ENCODE assay signal across 8 cellular contexts in genomic region chr12:51246254-51246853, GRCh38. TPM values are rescaled to one million over a fixed set of nuclear protein-coding genes. Genes with fewer than 3 reads are reported as not detected.
DNase-seq lines count a peak whose midpoint lies in the region; TF ChIP-seq lines count a peak whose summit lies in the region.

No MANE protein-coding gene starts in this region.

- H3K4me3 ChIP-seq in HEK293 (ENCODE audit: low read depth, low read length) (no peak overlapping the region), fibroblast of pulmonary artery (replicated peaks; ENCODE audit: low read depth, low read length) (no peak overlapping the region), skin epidermis (peak overlapping the region in 1 of 7 experiments; percentile 11), ascending aorta (no peak overlapping the region)

- POLR2A ChIA-PET in HEK293 (lab: Yijun Ruan, JAX), result no interaction called here

- no peaks in the 10 kb centered on the region for H3K27me3 ChIP-seq in ascending aorta

- CTCF ChIA-PET in HEK293 (lab: Yijun Ruan, JAX), result no interaction called here

- no peaks in the 10 kb centered on the region for H3K4me1 ChIP-seq in HEK293 (ENCODE audit: control insufficient read depth, insufficient read depth, low read length)
- peaks cover under 1 to 5% of the 10 kb centered on the region in 2 donors for H3K4me1 ChIP-seq in ascending aorta

- intact Hi-C loops in ascending aorta (cut with DNase I), result no loop called here

- H3K27ac ChIP-seq in HEK293 (ENCODE audit: extremely low read depth, low read depth, low read length) (no peak overlapping the region), skin epidermis (peak overlapping the region in 16 of 21 experiments; percentile 9 to 76 (median 53)), ascending aorta (peak overlapping the region in 1 of 2 donors; percentile 36)

- DNase-seq in AG20443 (ENCODE audit: low spot score) (peak; percentile 23), UCSD-AML1 (lab: John Stamatoyannopoulos, UW; ENCODE audit: unreplicated experiment) (peak; percentile 75), fibroblast of pulmonary artery (ENCODE audit: low read depth) (peak; percentile 85), ascending aorta (ENCODE audit: low spot score in 2 of 2) (no peak), amniotic stem cell (lab: John Stamatoyannopoulos, UW) (no peak), NCI-H774 (lab: John Stamatoyannopoulos, UW) (no peak)

- peak; percentile 64; the same call in 1 of the 2 replicates for TF ChIP-seq CTCF in HEK293 (tag by site-specific recombination; IDR thresholded peaks at IDR 0.05)
- peak; percentile 9 for TF ChIP-seq CTCF in fibroblast of pulmonary artery (IDR thresholded peaks at IDR 0.05; ENCODE audit: low read length, missing control alignments)
- TF ChIP-seq CTCF in ascending aorta (IDR thresholded peaks at IDR 0.05), result no peak

- H3K9me3 ChIP-seq in HEK293 (ENCODE audit: control insufficient read depth, insufficient read depth, low read depth, low read length) (no peaks in the 10 kb centered on the region), ascending aorta (no peaks in the 10 kb centered on the region)

- peaks cover 21 to 39% of the 10 kb centered on the region in 2 experiments for H3K36me3 ChIP-seq in HEK293 (ENCODE audit: control insufficient read depth in 2 of 2, insufficient read depth in 1 of 2, low read length in 2 of 2)
- H3K36me3 ChIP-seq in ascending aorta, result peaks cover 22 to 39% of the 10 kb centered on the region in 2 donors

TF ChIP-seq in HEK293, 187 proteins besides CTCF, POLR2A, EP300 and RAD21:
- no peak for TF ChIP-seq INSM2 (tag by site-specific recombination; IDR thresholded peaks at IDR 0.05)
- TF ChIP-seq ZFP37 (tag by site-specific recombination; IDR thresholded peaks at IDR 0.05), result no peak
- TF ChIP-seq ZBTB11 (tag by site-specific recombination; conservative IDR thresholded peaks at IDR 0.05; ENCODE audit: low read depth), result 0 out of 2 replicates have a peak, but pooled peaks have one; percentile 26
- TF ChIP-seq ZNF707 (tag by site-specific recombination; IDR thresholded peaks at IDR 0.05), result no peak
- TF ChIP-seq ZBTB17 (tag by site-specific recombination; IDR thresholded peaks at IDR 0.05), result 0 out of 2 replicates have a peak, but pooled peaks have one; percentile 15
- TF ChIP-seq ZNF366 (tag by site-specific recombination; conservative IDR thresholded peaks at IDR 0.05), result 0 out of 2 replicates have a peak, but pooled peaks have one; percentile 52
- TF ChIP-seq SALL2 (tag by site-specific recombination; IDR thresholded peaks at IDR 0.05; ENCODE audit: borderline replicate concordance), result no peak
- TF ChIP-seq ZNF223 (tag by site-specific recombination; IDR thresholded peaks at IDR 0.05), result no peak
- peak; percentile 54 for TF ChIP-seq SP7 (tag by site-specific recombination; IDR thresholded peaks at IDR 0.05)
- TF ChIP-seq ZNF48 (tag by site-specific recombination; IDR thresholded peaks at IDR 0.05), result no peak
- TF ChIP-seq, protein P1, sequence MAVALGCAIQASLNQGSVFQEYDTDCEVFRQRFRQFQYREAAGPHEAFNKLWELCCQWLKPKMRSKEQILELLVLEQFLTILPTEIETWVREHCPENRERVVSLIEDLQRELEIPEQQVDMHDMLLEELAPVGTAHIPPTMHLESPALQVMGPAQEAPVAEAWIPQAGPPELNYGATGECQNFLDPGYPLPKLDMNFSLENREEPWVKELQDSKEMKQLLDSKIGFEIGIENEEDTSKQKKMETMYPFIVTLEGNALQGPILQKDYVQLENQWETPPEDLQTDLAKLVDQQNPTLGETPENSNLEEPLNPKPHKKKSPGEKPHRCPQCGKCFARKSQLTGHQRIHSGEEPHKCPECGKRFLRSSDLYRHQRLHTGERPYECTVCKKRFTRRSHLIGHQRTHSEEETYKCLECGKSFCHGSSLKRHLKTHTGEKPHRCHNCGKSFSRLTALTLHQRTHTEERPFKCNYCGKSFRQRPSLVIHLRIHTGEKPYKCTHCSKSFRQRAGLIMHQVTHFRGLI (tag by site-specific recombination; IDR thresholded peaks at IDR 0.05), result no peak
- TF ChIP-seq ZNF785 (tag by site-specific recombination; IDR thresholded peaks at IDR 0.05), result no peak
- TF ChIP-seq ZNF654 (tag by site-specific recombination; IDR thresholded peaks at IDR 0.05; ENCODE audit: low read depth), result peak; percentile 53
- TF ChIP-seq EGR2 (tag by site-specific recombination; IDR thresholded peaks at IDR 0.05; ENCODE audit: low read depth), result peak; percentile 97
- TF ChIP-seq ZFHX2 (tag by site-specific recombination; conservative IDR thresholded peaks at IDR 0.05), result peak; percentile 93
- peak; percentile 90 for TF ChIP-seq ZSCAN4 (tag by site-specific recombination; IDR thresholded peaks at IDR 0.05)
- TF ChIP-seq, protein P2, sequence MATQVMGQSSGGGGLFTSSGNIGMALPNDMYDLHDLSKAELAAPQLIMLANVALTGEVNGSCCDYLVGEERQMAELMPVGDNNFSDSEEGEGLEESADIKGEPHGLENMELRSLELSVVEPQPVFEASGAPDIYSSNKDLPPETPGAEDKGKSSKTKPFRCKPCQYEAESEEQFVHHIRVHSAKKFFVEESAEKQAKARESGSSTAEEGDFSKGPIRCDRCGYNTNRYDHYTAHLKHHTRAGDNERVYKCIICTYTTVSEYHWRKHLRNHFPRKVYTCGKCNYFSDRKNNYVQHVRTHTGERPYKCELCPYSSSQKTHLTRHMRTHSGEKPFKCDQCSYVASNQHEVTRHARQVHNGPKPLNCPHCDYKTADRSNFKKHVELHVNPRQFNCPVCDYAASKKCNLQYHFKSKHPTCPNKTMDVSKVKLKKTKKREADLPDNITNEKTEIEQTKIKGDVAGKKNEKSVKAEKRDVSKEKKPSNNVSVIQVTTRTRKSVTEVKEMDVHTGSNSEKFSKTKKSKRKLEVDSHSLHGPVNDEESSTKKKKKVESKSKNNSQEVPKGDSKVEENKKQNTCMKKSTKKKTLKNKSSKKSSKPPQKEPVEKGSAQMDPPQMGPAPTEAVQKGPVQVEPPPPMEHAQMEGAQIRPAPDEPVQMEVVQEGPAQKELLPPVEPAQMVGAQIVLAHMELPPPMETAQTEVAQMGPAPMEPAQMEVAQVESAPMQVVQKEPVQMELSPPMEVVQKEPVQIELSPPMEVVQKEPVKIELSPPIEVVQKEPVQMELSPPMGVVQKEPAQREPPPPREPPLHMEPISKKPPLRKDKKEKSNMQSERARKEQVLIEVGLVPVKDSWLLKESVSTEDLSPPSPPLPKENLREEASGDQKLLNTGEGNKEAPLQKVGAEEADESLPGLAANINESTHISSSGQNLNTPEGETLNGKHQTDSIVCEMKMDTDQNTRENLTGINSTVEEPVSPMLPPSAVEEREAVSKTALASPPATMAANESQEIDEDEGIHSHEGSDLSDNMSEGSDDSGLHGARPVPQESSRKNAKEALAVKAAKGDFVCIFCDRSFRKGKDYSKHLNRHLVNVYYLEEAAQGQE (tag by site-specific recombination; IDR thresholded peaks at IDR 0.05), result no peak

RNA-seq across cellular contexts. Expression of gene DAZAP2, which starts 7.7 kb away (rescaled TPM):
- total RNA-seq in ascending aorta, result 212 TPM

RNA-seq across cellular contexts. Expression of gene SMAGP, which starts 23.9 kb away (rescaled TPM):
- 27.4 TPM for total RNA-seq in ascending aorta

RNA-seq across cellular contexts. Expression of gene POU6F1, which starts 28.5 kb away (rescaled TPM):
- total RNA-seq in ascending aorta, result 24.7 TPM

Comparison
In these comparisons a context has a peak if more than half of its experiments do, and no peak if none do; other contexts are left out.
1. DNase-seq: peak in AG20443 (single experiment), UCSD-AML1 (single experiment) and fibroblast of pulmonary artery (single experiment); none in ascending aorta (0 of 2), amniotic stem cell (single experiment) and NCI-H774 (single experiment).
2. CTCF ChIP-seq: peak in HEK293 (single experiment) and fibroblast of pulmonary artery (single experiment); none in ascending aorta (0 of 3).